In the genomic region with DNA sequence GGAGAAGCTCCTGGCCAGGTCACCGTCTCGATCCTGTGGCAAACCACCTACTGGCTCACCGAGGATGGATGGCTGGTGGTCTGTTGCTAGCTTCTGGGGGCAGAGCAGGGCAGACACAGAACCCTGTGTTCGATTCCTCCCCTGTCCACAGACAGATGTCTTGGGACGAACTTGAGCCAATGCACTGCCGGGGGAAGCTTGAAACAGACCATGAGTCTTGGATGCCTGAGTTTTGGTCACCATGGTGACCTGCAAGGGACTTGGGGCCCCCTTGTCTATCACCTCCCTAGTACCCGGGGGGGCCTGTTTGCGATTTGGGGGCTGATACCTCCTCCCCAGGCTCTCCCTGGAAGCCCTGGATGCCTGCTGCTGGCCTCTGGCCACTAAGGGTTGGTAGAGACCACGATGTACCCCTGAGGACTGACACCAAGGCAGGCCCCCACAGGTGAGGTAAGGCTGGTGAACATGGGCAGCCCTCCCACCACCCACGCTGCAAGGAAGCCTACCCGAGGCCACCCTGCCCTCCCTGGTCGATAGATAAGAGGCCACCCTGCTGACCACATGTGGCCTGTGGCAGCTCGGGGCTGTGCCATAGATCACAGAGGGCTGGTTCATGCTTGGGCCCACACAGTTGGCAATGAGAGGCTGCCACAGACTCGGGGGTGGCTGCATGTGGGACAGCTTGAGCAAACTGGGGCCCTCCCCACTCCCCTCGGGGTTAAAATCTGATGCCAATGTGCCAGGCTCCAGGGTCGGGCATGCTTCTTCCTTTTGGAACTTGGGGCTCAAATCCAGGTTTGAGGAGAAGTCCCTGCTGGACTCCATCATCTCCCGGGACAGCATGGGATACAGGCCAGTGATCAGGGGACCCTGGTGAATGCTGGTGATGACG, we compare ENCODE assay signal across 31 cellular contexts. TPM values are rescaled to one million over a fixed set of nuclear protein-coding genes. Genes with fewer than 3 reads are reported as not detected.
"Had no signal": no experiment of that assay in that cellular context is flagged by ENCODE, and none has a peak within 500 bp of the region (broad histone marks: within the 10 kb centered on the region; RNA-seq: fewer than 3 reads in every experiment).

No MANE protein-coding gene starts in this region.

- H3K36me3 Mint-ChIP-seq: activated naive CD8-positive, alpha-beta T cell; WTC11 had no signal

- H3K27me3 ChIP-seq: gastrocnemius medialis, neutrophil, pancreas, sigmoid colon had no signal

- H3K27ac Mint-ChIP-seq: activated CD8-positive, alpha-beta T cell treated with anti-CD3 and anti-CD28 coated beads, Interleukin-2, amount 10 ng/mL, durations not matched to agents 7 days and 5 days; activated naive CD8-positive, alpha-beta T cell; activated T-cell treated with anti-CD3 and anti-CD28 coated beads, Interleukin-2, amount 50 U/mL, for 72 hours; nephron; stimulated activated effector memory CD8-positive, alpha-beta T cell treated with anti-CD3 and anti-CD28 coated beads, Interleukin-12 subunit alpha, Interleukin-12 subunit beta, amount 100 ng/mL, for 72 hours; stimulated activated naive CD8-positive, alpha-beta T cell treated with anti-CD3 and anti-CD28 coated beads, Interleukin-15, Interleukin-2, amounts not matched to agents 100 ng/mL and 50 ng/mL, for 24 hours; T-helper 1 cell treated with Interleukin-12 subunit alpha and Interleukin-12 subunit beta and Interleukin-4 antibody, amounts not matched to agents 30 μg/mL and 1 μg/mL, for 36 hours; WTC11 had no signal

- H3K9me3 ChIP-seq: gastrocnemius medialis, lower lobe of right lung, neutrophil, pancreas, psoas muscle, sigmoid colon, thoracic aorta had no signal

- ATAC-seq: activated CD8-positive, alpha-beta T cell treated with anti-CD3 and anti-CD28 coated beads, Interleukin-2, amount 10 ng/mL, durations not matched to agents 7 days and 5 days; activated T-cell treated with anti-CD3 and anti-CD28 coated beads, Interleukin-2, amount 50 U/mL, for 72 hours; effector memory CD8-positive, alpha-beta T cell; left lobe of liver; stimulated activated effector memory CD8-positive, alpha-beta T cell treated with anti-CD3 and anti-CD28 coated beads, Interleukin-12 subunit alpha, Interleukin-12 subunit beta, amount 100 ng/mL, for 72 hours; WTC11 had no signal

- H3K4me1 ChIP-seq: gastrocnemius medialis, lower lobe of right lung, pancreas, psoas muscle, sigmoid colon had no signal

- DNase-seq: activated CD4-positive, alpha-beta T cell treated with anti-CD3 and anti-CD28 coated beads for 1 hour; activated CD8-positive, alpha-beta T cell treated with anti-CD3 and anti-CD28 coated beads, Interleukin-2, amount 10 ng/mL, durations not matched to agents 7 days and 5 days; activated naive CD4-positive, alpha-beta T cell; activated T-cell treated with anti-CD3 and anti-CD28 coated beads for 4 hours; activated T-cell treated with anti-CD3 and anti-CD28 coated beads, Interleukin-2, amount 50 U/mL, for 72 hours; amniotic stem cell; caudate nucleus; cortex of kidney; effector memory CD8-positive, alpha-beta T cell; erythroblast; gastrocnemius medialis; hippocampal formation; lower lobe of right lung; sigmoid colon; small intestine; stimulated activated CD4-positive, alpha-beta T cell treated with anti-CD3 and anti-CD28 coated beads, Interleukin-4, amount 100 ng/mL, for 24 hours; T1000; trophoblast cell had no signal

- H3K4me3 ChIP-seq: gastrocnemius medialis, lower lobe of right lung, pancreas, psoas muscle, sigmoid colon, thoracic aorta had no signal

- H3K36me3 ChIP-seq: gastrocnemius medialis had no signal

- H3K9me3 Mint-ChIP-seq: activated T-cell treated with anti-CD3 and anti-CD28 coated beads, Interleukin-2, amount 50 U/mL, for 72 hours; effector memory CD8-positive, alpha-beta T cell; nephron; stimulated activated effector memory CD8-positive, alpha-beta T cell treated with anti-CD3 and anti-CD28 coated beads, Interleukin-12 subunit alpha, Interleukin-12 subunit beta, amount 100 ng/mL, for 72 hours; stimulated activated naive CD8-positive, alpha-beta T cell treated with anti-CD3 and anti-CD28 coated beads, Interleukin-15, Interleukin-2, amounts not matched to agents 100 ng/mL and 50 ng/mL, for 24 hours; T-helper 1 cell treated with Interleukin-12 subunit alpha and Interleukin-12 subunit beta and Interleukin-4 antibody, amounts not matched to agents 30 μg/mL and 1 μg/mL, for 36 hours had no signal

- H3K4me1 Mint-ChIP-seq: nephron, WTC11 had no signal

- H3K27me3 Mint-ChIP-seq: activated naive CD8-positive, alpha-beta T cell; effector memory CD8-positive, alpha-beta T cell; stimulated activated naive CD8-positive, alpha-beta T cell treated with anti-CD3 and anti-CD28 coated beads, Interleukin-15, Interleukin-2, amounts not matched to agents 100 ng/mL and 50 ng/mL, for 24 hours had no signal

- H3K4me3 Mint-ChIP-seq: activated CD8-positive, alpha-beta T cell treated with anti-CD3 and anti-CD28 coated beads, Interleukin-2, amount 10 ng/mL, durations not matched to agents 7 days and 5 days; activated naive CD8-positive, alpha-beta T cell; activated T-cell treated with anti-CD3 and anti-CD28 coated beads, Interleukin-2, amount 50 U/mL, for 72 hours; effector memory CD8-positive, alpha-beta T cell; nephron; stimulated activated effector memory CD8-positive, alpha-beta T cell treated with anti-CD3 and anti-CD28 coated beads, Interleukin-12 subunit alpha, Interleukin-12 subunit beta, amount 100 ng/mL, for 72 hours; stimulated activated naive CD8-positive, alpha-beta T cell treated with anti-CD3 and anti-CD28 coated beads, Interleukin-15, Interleukin-2, amounts not matched to agents 100 ng/mL and 50 ng/mL, for 24 hours; T-helper 1 cell treated with Interleukin-12 subunit alpha and Interleukin-12 subunit beta and Interleukin-4 antibody, amounts not matched to agents 30 μg/mL and 1 μg/mL, for 36 hours; WTC11 had no signal

- H3K27ac ChIP-seq: gastrocnemius medialis, lower lobe of right lung, neutrophil, pancreas, psoas muscle, sigmoid colon, thoracic aorta had no signal

RNA-seq across cellular contexts. Expression of a gene that starts 37.3 kb away (rescaled TPM):
- total RNA-seq: mesenteric fat pad, subcutaneous adipose tissue had no signal
